ENCODE assay signal across 27 cellular contexts in genomic region chr4:44545781-44546180, GRCh38.
"Had no signal": no experiment of that assay in that cellular context is flagged by ENCODE, and none has a peak within 500 bp of the region (broad histone marks: within the 10 kb centered on the region; RNA-seq: fewer than 3 reads in every experiment).

No MANE protein-coding gene starts in this region.

- H3K27me3 ChIP-seq: stomach, suprapubic skin, testis, thyroid gland, tibial artery, tibial nerve, transverse colon, upper lobe of left lung, upper lobe of right lung, uterus, vagina had no signal

- H3K4me1 ChIP-seq: stomach, suprapubic skin, testis, thyroid gland, tibial artery, tibial nerve, transverse colon, upper lobe of left lung, upper lobe of right lung, uterus, vagina had no signal

- FAIRE-seq: urothelium cell line had no signal

- H3K36me3 ChIP-seq: stomach, suprapubic skin, thoracic aorta, thyroid gland, tibial artery, tibial nerve, transverse colon, upper lobe of left lung, upper lobe of right lung, uterus, vagina had no signal

- H3K4me3 ChIP-seq: stomach, suprapubic skin, testis, thoracic aorta, thyroid gland, tibial artery, tibial nerve, transverse colon, upper lobe of left lung, upper lobe of right lung, uterus, vagina had no signal

- ATAC-seq: stimulated activated effector memory CD8-positive, alpha-beta T cell treated with anti-CD3 and anti-CD28 coated beads, Interleukin-12 subunit alpha, Interleukin-12 subunit beta, amount 100 ng/mL, for 72 hours; stimulated activated memory B cell treated with anti-CD40 and anti-IgM and Interleukin-4, amounts not matched to agents 10 μg/mL and 1 μg/mL and 100 μg/mL, for 72 hours; stimulated activated naive B cell treated with anti-CD40 and anti-IgM and Interleukin-4, amounts not matched to agents 10 μg/mL and 1 μg/mL and 100 μg/mL, for 72 hours; stimulated activated naive CD8-positive, alpha-beta T cell treated with anti-CD3 and anti-CD28 coated beads, Interleukin-15, amount 100 ng/mL, for 72 hours; stimulated activated naive CD8-positive, alpha-beta T cell treated with anti-CD3 and anti-CD28 coated beads, Interleukin-15, Interleukin-2, amounts not matched to agents 100 U/mL and 50 U/mL, for 24 hours; upper lobe of right lung had no signal

- H3K9me3 ChIP-seq: stomach, suprapubic skin, testis, thoracic aorta, thyroid gland, tibial artery, tibial nerve, transverse colon, upper lobe of left lung, upper lobe of right lung, uterus, vagina had no signal

- DNase-seq: stimulated activated CD4-positive, alpha-beta T cell treated with anti-CD3 and anti-CD28 coated beads, Interleukin-2, amount 100 ng/mL, for 48 hours; stimulated activated CD4-positive, alpha-beta T cell treated with anti-CD3 and anti-CD28 coated beads, Interleukin-4, amount 100 ng/mL, for 1 hour; stimulated activated CD4-positive, alpha-beta T cell treated with anti-CD3 and anti-CD28 coated beads, Interleukin-4, amount 100 ng/mL, for 24 hours; stimulated activated CD4-positive, alpha-beta T cell treated with anti-CD3 and anti-CD28 coated beads, Interleukin-4, amount 100 ng/mL, for 4 hours; stimulated activated CD8-positive, alpha-beta memory T cell treated with anti-CD3 and anti-CD28 coated beads, Interleukin-4, amount 100 ng/mL, for 48 hours; stimulated activated naive B cell treated with anti-CD40 and anti-IgM and Interleukin-4, amounts not matched to agents 10 μg/mL and 1 μg/mL and 100 μg/mL, for 72 hours; stimulated activated naive CD4-positive, alpha-beta T cell; stimulated activated naive CD4-positive, alpha-beta T cell treated with Interleukin-2 at 50 U/mL for 16 hours; stimulated activated naive CD8-positive, alpha-beta T cell treated with anti-CD3 and anti-CD28 coated beads, Interleukin-15, amount 100 ng/mL, for 72 hours; stimulated activated naive CD8-positive, alpha-beta T cell treated with anti-CD3 and anti-CD28 coated beads, Interleukin-15, Interleukin-2, amounts not matched to agents 100 U/mL and 50 U/mL, for 24 hours; stomach; substantia nigra; testis; thyroid gland; tibial artery; transverse colon; trophoblast cell; upper lobe of left lung; upper lobe of right lung; uterus had no signal

- H3K27ac ChIP-seq: stomach, suprapubic skin, testis, thoracic aorta, thyroid gland, tibial artery, tibial nerve, transverse colon, upper lobe of left lung, upper lobe of right lung, uterus, vagina had no signal
